ENCODE assay signal across 22 cellular contexts in the genomic region with DNA sequence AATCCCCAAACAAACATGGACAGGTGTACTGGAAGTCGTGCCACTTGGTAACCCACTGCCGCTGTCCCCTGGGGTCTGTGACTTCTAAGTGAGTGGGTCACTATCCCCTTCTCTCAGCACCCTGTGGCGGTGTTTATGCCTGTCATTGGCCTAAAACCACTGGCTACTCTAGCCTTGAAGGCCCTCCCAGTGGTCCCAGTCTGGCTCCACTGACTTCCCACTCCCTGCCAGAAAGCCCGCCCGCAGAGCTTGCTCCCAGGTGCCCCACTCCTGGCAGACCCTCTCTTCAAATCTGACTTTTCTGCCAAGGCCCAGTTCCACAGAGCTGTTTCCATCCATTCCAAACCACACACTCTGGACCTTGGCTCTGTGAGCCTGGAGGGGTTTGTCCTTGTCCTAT.
"Had no signal": no experiment of that assay in that cellular context is flagged by ENCODE, and none has a peak within 500 bp of the region (broad histone marks: within the 10 kb centered on the region; RNA-seq: fewer than 3 reads in every experiment).

No MANE protein-coding gene starts in this region.

- H2AFZ ChIP-seq: hepatocyte had no signal

- H3K36me3 Mint-ChIP-seq: immature natural killer cell, mesothelial cell of epicardium had no signal

- H3K4me1 ChIP-seq: esophagus muscularis mucosa, foreskin keratinocyte, gastroesophageal sphincter, left lung, lower lobe of right lung had no signal

- H3K9me3 Mint-ChIP-seq: immature natural killer cell, mesothelial cell of epicardium had no signal

- H3K27ac Mint-ChIP-seq: immature natural killer cell, mesothelial cell of epicardium had no signal

- ATAC-seq: foreskin keratinocyte, gastroesophageal sphincter, left cardiac atrium, left lung, left ventricle myocardium superior, lower lobe of right lung, mucosa of descending colon had no signal

- H3K36me3 ChIP-seq: esophagus muscularis mucosa, gastroesophageal sphincter, heart left ventricle, left lung, lower lobe of right lung had no signal

- H3K4me3 Mint-ChIP-seq: immature natural killer cell, mesothelial cell of epicardium had no signal

- DNase-seq: dermis blood vessel endothelial cell; effector CD4-positive, alpha-beta T cell; effector memory CD4-positive, alpha-beta T cell; foreskin keratinocyte; heart left ventricle; immature natural killer cell; islet precursor cell; left cardiac atrium; left lung; left ventricle myocardium superior; lower lobe of right lung; mesenchymal stem cell had no signal

- H3K4me3 ChIP-seq: coronary artery, dorsolateral prefrontal cortex, esophagus muscularis mucosa, gastroesophageal sphincter, heart left ventricle, hepatocyte, left lung, lower lobe of right lung, mucosa of descending colon had no signal

- H3K4me1 Mint-ChIP-seq: immature natural killer cell had no signal

- H3K9me3 ChIP-seq: esophagus muscularis mucosa, gastroesophageal sphincter, heart left ventricle, left lung, lower lobe of right lung, mucosa of descending colon had no signal

- H3K79me2 ChIP-seq: hepatocyte had no signal

- H3K27me3 ChIP-seq: dorsolateral prefrontal cortex, esophagus muscularis mucosa, heart left ventricle, hepatocyte, left lung had no signal

- FAIRE-seq: colon, endothelial cell of umbilical vein, frontal cortex had no signal

- H3K4me2 ChIP-seq: hepatocyte had no signal

- H3K27ac ChIP-seq: coronary artery, esophagus muscularis mucosa, foreskin keratinocyte, gastroesophageal sphincter, heart left ventricle, hepatocyte, left lung, lower lobe of right lung had no signal
